10 cellular contexts compared by ENCODE assay signal in the genomic region with DNA sequence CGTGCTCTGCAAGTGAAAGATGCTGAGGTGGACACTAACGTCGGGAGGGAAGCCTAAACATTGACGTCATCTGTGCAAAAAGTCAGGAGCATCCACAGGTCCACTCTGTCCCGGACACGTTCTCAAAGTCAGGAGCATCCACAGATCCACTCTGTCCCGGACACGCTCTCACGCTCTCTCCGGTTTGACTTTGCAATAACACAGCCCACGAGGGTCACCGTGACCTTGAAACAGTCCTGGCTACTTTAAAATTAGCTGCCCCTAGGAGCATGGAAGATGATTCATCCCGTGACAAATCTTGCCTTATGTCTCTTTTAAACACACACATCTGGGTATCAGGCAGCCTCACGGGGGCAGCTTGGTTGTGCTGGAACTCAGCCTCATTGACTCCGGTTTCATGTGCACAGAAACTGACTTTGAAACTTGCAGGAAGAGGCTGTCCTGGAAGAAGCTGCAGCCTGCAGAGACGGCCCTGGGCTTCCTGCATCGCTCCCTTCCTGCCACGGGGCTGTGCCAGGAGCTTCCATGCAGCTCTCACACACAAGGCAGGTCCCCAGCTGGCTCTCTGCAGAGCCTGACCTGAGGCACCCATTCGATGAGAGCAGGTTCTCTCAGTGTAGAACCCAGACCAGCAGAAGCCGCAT. TPM values are rescaled to one million over a fixed set of nuclear protein-coding genes. Genes with fewer than 3 reads are reported as not detected.
DNase-seq lines count a peak whose midpoint lies in the region; ATAC-seq and TF ChIP-seq lines count a peak whose summit lies in the region.
"Had no signal": no experiment of that assay in that cellular context is flagged by ENCODE, and none has a peak within 500 bp of the region (broad histone marks: within the 10 kb centered on the region; RNA-seq: fewer than 3 reads in every experiment).

No MANE protein-coding gene starts in this region.

- H3K4me1 ChIP-seq in testis = peaks cover 10% of the 10 kb centered on the region

- no peak for ATAC-seq in HG03097 (IDR thresholded peaks at IDR 0.05; ENCODE audit: low FRiP score, unreplicated experiment)
- no peak for ATAC-seq in GM19351 (IDR thresholded peaks at IDR 0.05; ENCODE audit: unreplicated experiment)

- peak overlapping the region in 1 of 2 donors; percentile 53 for H3K27ac ChIP-seq in testis

- H3K36me3 ChIP-seq in testis (ENCODE audit: low read depth, missing control alignments) = no peaks in the 10 kb centered on the region

- intact Hi-C loops in testis (cut with DNase I; ENCODE audit: low total_unique reads) = no loop called here

- no peaks in the 10 kb centered on the region for H3K9me3 ChIP-seq in testis

- WGBS in testis, 2 donors = 31 to 39% methylated on average over 13 to 20 of the region's 20 CpGs

- DNase-seq in HS-27A (ENCODE audit: low read depth) (peak; percentile 38), astrocyte of the spinal cord (ENCODE audit: low read depth, low spot score) (peak; percentile 94), islet precursor cell (peak; percentile 63), testis (peak; percentile 72), NCI-H1930 (lab: John Stamatoyannopoulos, UW) (no peak)
- DNase-seq in activated CD4-positive, alpha-beta T cell treated with anti-CD3 and anti-CD28 coated beads for 4 hours = no peak
- DNase-seq: caudate nucleus; stimulated activated CD4-positive, alpha-beta T cell treated with anti-CD3 and anti-CD28 coated beads, Interleukin-1b, Interleukin-23, amount 100 ng/mL, for 48 hours had no signal

- no peak for TF ChIP-seq POLR2A in testis (IDR thresholded peaks at IDR 0.05)

- in situ Hi-C loops in astrocyte of the spinal cord (cut with HindIII; ENCODE audit: low sequenced_read_pairs) = no loop called here

- H3K4me3 ChIP-seq in astrocyte of the spinal cord (ENCODE audit: low read depth, low read length) (no peak overlapping the region), testis (no peak overlapping the region)

- TF ChIP-seq CTCF in astrocyte of the spinal cord (IDR thresholded peaks at IDR 0.05; ENCODE audit: low read depth, low read length) (peak; percentile 43), testis (IDR thresholded peaks at IDR 0.05) (peak in 1 of 3 experiments; percentile 8)

- H3K27me3 ChIP-seq in testis = no peaks in the 10 kb centered on the region

RNA-seq across cellular contexts. Expression of gene COL18A1, which starts 18.1 kb away (rescaled TPM):
- 100 to 1,000 TPM; 111 to 165 TPM for total RNA-seq in testis
- polyA plus RNA-seq in testis (ENCODE audit: insufficient read depth, low read depth, low replicate concordance) = 53.2 TPM

Comparison
In these comparisons a context has a peak if more than half of its experiments do, and no peak if none do; other contexts are left out.
1. DNase-seq: peak in HS-27A (single experiment), astrocyte of the spinal cord (single experiment), islet precursor cell (single experiment) and testis (single experiment); none in NCI-H1930 (0 of 2) and activated CD4-positive, alpha-beta T cell treated with anti-CD3 and anti-CD28 coated beads for 4 hours (0 of 2).